1 cellular context compared by ENCODE assay signal in genomic region chr15:101523560-101523940, GRCh38.
TF ChIP-seq lines count a peak whose summit lies in the region.

No MANE protein-coding gene starts in this region.

TF ChIP-seq in HepG2, 621 proteins besides CTCF, POLR2A, EP300 and RAD21 (continued from another document):
- TF ChIP-seq TCF7 (IDR thresholded peaks at IDR 0.05; ENCODE audit: low read depth) = no peak
- TF ChIP-seq FOXA3 (CRISPR knock-in tag; IDR thresholded peaks at IDR 0.05) = peak; percentile 48; the same call in 1 of the 2 replicates
- no peak for TF ChIP-seq ZSCAN21 (CRISPR knock-in tag; IDR thresholded peaks at IDR 0.05; ENCODE audit: borderline replicate concordance)
- TF ChIP-seq, protein P1, sequence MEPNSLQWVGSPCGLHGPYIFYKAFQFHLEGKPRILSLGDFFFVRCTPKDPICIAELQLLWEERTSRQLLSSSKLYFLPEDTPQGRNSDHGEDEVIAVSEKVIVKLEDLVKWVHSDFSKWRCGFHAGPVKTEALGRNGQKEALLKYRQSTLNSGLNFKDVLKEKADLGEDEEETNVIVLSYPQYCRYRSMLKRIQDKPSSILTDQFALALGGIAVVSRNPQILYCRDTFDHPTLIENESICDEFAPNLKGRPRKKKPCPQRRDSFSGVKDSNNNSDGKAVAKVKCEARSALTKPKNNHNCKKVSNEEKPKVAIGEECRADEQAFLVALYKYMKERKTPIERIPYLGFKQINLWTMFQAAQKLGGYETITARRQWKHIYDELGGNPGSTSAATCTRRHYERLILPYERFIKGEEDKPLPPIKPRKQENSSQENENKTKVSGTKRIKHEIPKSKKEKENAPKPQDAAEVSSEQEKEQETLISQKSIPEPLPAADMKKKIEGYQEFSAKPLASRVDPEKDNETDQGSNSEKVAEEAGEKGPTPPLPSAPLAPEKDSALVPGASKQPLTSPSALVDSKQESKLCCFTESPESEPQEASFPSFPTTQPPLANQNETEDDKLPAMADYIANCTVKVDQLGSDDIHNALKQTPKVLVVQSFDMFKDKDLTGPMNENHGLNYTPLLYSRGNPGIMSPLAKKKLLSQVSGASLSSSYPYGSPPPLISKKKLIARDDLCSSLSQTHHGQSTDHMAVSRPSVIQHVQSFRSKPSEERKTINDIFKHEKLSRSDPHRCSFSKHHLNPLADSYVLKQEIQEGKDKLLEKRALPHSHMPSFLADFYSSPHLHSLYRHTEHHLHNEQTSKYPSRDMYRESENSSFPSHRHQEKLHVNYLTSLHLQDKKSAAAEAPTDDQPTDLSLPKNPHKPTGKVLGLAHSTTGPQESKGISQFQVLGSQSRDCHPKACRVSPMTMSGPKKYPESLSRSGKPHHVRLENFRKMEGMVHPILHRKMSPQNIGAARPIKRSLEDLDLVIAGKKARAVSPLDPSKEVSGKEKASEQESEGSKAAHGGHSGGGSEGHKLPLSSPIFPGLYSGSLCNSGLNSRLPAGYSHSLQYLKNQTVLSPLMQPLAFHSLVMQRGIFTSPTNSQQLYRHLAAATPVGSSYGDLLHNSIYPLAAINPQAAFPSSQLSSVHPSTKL (CRISPR knock-in tag; IDR thresholded peaks at IDR 0.05) = peak; percentile 29; the same call in 1 of the 2 replicates
- no peak for TF ChIP-seq ZNF891 (CRISPR knock-in tag; IDR thresholded peaks at IDR 0.05)
- TF ChIP-seq FOXJ3 (CRISPR knock-in tag; IDR thresholded peaks at IDR 0.05; ENCODE audit: borderline replicate concordance) = no peak
- peak; percentile 32; the same call in 1 of the 2 replicates for TF ChIP-seq SP5 (CRISPR knock-in tag; IDR thresholded peaks at IDR 0.05; ENCODE audit: borderline replicate concordance, low read depth)
- no peak for TF ChIP-seq ZNF33B (CRISPR knock-in tag; IDR thresholded peaks at IDR 0.05)
- TF ChIP-seq, protein P2, sequence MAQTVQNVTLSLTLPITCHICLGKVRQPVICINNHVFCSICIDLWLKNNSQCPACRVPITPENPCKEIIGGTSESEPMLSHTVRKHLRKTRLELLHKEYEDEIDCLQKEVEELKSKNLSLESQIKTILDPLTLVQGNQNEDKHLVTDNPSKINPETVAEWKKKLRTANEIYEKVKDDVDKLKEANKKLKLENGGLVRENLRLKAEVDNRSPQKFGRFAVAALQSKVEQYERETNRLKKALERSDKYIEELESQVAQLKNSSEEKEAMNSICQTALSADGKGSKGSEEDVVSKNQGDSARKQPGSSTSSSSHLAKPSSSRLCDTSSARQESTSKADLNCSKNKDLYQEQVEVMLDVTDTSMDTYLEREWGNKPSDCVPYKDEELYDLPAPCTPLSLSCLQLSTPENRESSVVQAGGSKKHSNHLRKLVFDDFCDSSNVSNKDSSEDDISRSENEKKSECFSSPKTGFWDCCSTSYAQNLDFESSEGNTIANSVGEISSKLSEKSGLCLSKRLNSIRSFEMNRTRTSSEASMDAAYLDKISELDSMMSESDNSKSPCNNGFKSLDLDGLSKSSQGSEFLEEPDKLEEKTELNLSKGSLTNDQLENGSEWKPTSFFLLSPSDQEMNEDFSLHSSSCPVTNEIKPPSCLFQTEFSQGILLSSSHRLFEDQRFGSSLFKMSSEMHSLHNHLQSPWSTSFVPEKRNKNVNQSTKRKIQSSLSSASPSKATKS (CRISPR knock-in tag; IDR thresholded peaks at IDR 0.05) = no peak
- no peak for TF ChIP-seq ZNF282 (IDR thresholded peaks at IDR 0.05; ENCODE audit: partially characterized antibody)
- TF ChIP-seq ATF1 (CRISPR knock-in tag; IDR thresholded peaks at IDR 0.05) = no peak
- no peak for TF ChIP-seq ZNF691 (CRISPR knock-in tag; IDR thresholded peaks at IDR 0.05; ENCODE audit: borderline replicate concordance, low read depth)
- no peak for TF ChIP-seq ZNF484 (CRISPR knock-in tag; IDR thresholded peaks at IDR 0.05; ENCODE audit: borderline replicate concordance, low read depth)
- TF ChIP-seq, protein P3, sequence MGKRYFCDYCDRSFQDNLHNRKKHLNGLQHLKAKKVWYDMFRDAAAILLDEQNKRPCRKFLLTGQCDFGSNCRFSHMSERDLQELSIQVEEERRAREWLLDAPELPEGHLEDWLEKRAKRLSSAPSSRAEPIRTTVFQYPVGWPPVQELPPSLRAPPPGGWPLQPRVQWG (CRISPR knock-in tag; IDR thresholded peaks at IDR 0.05; ENCODE audit: borderline replicate concordance, low read depth) = no peak
- no peak for TF ChIP-seq MIER3 (CRISPR knock-in tag; IDR thresholded peaks at IDR 0.05; ENCODE audit: borderline replicate concordance)
- no peak for TF ChIP-seq FOXA1 (IDR thresholded peaks at IDR 0.05)
- TF ChIP-seq FOXA1 (CRISPR knock-in tag; IDR thresholded peaks at IDR 0.05) = peak; percentile 22; the same call in 1 of the 2 replicates
- no peak for TF ChIP-seq ZSCAN12 (CRISPR knock-in tag; IDR thresholded peaks at IDR 0.05)
- TF ChIP-seq NFAT5 (CRISPR knock-in tag; IDR thresholded peaks at IDR 0.05) = no peak
- no peak for TF ChIP-seq GTF3A (CRISPR knock-in tag; conservative IDR thresholded peaks at IDR 0.05)
- TF ChIP-seq ATF7-NPFF (CRISPR knock-in tag; IDR thresholded peaks at IDR 0.05; ENCODE audit: low read depth) = no peak
- TF ChIP-seq MLLT10 (CRISPR knock-in tag; IDR thresholded peaks at IDR 0.05) = no peak
- 0 out of 2 replicates have a peak, but pooled peaks have one; percentile 8 for TF ChIP-seq RXRA (CRISPR knock-in tag; IDR thresholded peaks at IDR 0.05)
- no peak for TF ChIP-seq NPAS2 (CRISPR knock-in tag; IDR thresholded peaks at IDR 0.05; ENCODE audit: borderline replicate concordance)
- TF ChIP-seq PHF20 (CRISPR knock-in tag; IDR thresholded peaks at IDR 0.05) = no peak
- 0 out of 2 replicates have a peak, but pooled peaks have one; percentile 55 for TF ChIP-seq POGZ (CRISPR knock-in tag; IDR thresholded peaks at IDR 0.05)
- TF ChIP-seq KDM5B (CRISPR knock-in tag; IDR thresholded peaks at IDR 0.05; ENCODE audit: borderline replicate concordance) = no peak
